ENCODE assay signal across 11 cellular contexts in the genomic region with DNA sequence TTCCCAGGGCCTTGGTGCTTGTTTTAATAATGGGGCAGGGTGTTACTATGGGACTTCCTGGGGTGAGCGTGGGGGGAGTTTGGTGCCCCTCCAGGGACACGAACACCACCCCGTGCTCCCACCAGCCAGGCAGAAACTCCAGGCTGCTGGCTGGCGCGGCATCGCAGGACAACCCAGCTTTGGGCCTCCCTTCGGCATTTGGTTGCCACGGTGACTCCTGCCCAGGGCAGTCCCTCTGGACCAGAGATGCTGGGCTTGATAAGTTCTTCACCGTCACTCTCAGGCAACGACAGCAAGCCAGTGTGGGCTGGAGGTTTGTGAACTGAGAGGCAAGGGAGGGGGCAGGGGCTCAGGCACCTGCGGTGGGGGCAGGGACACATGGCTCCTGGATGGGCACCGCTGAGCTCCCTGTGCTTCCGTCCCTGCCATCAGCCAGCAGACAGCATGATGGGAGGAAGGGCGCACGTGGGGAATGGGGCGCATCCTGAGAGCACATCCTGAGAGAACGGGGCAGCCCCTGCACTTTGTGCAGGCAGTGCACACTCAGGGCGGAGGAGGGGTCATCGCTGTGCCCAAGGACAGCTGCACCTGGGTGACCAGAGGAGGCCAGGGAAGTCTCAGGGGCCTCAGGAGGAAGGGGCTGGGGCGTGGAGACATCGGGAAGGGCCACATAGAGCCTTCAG.
DNase-seq lines count a peak whose midpoint lies in the region; ATAC-seq and TF ChIP-seq lines count a peak whose summit lies in the region.
"Had no signal": no experiment of that assay in that cellular context is flagged by ENCODE, and none has a peak within 500 bp of the region (broad histone marks: within the 10 kb centered on the region; RNA-seq: fewer than 3 reads in every experiment).

No MANE protein-coding gene starts in this region.

- peak; percentile 9 for ATAC-seq in Right ventricle myocardium inferior
- peak; percentile 0; the same call in 1 of the 3 replicates for ATAC-seq in RWPE2 (ENCODE audit: low read depth)
- no peak for ATAC-seq in GM19351 (IDR thresholded peaks at IDR 0.05; ENCODE audit: unreplicated experiment)

- H3K9me3 ChIP-seq in right atrium auricular region (no peaks in the 10 kb centered on the region), RWPE2 (ENCODE audit: severe bottlenecking) (no peaks in the 10 kb centered on the region)
- H3K9me3 ChIP-seq: uterus had no signal

- DNase-seq in Right ventricle myocardium inferior (ENCODE audit: missing footprints) (no peak), right atrium auricular region (ENCODE audit: low spot score) (no peak), RWPE2 (ENCODE audit: low spot score) (no peak), foreskin fibroblast (peak; percentile 40 to 70), NCI-H226 (no peak), middle frontal gyrus (ENCODE audit: extremely low spot score, low spot score) (no peak)
- DNase-seq: NCI-H2081 treated with DMSO at 0.1 percent for 48 hours had no signal

- TF ChIP-seq CTCF in right atrium auricular region (IDR thresholded peaks at IDR 0.05) = no peak
- TF ChIP-seq CTCF in RWPE2 (IDR thresholded peaks at IDR 0.05; ENCODE audit: poor library complexity, severe bottlenecking) = no peak
- no peak for TF ChIP-seq CTCF in foreskin fibroblast (IDR thresholded peaks at IDR 0.05; ENCODE audit: low read depth, low read length)

- H3K27ac ChIP-seq in right atrium auricular region (no peak overlapping the region), RWPE2 (ENCODE audit: poor library complexity, severe bottlenecking) (no peak overlapping the region), temporal lobe (ENCODE audit: low read depth, low read length) (peak overlapping the region; percentile 56)
- H3K27ac ChIP-seq: uterus had no signal

- intact Hi-C loops in Right ventricle myocardium inferior (cut with DNase I) = loop anchor here (1.0 kb wide), 1 partner anchor 272 kb away; no protein-coding TSS in a partner anchor

- H3K4me3 ChIP-seq in right atrium auricular region = no peak overlapping the region
- no peak overlapping the region for H3K4me3 ChIP-seq in RWPE2 (ENCODE audit: severe bottlenecking)
- H3K4me3 ChIP-seq in foreskin fibroblast (ENCODE audit: low read depth in 1 of 2, low read length in 2 of 2) = no peak overlapping the region
- H3K4me3 ChIP-seq: HAP-1, uterus had no signal

- no peaks in the 10 kb centered on the region for H3K36me3 ChIP-seq in right atrium auricular region
- H3K36me3 ChIP-seq in RWPE2 (ENCODE audit: low read depth) = no peaks in the 10 kb centered on the region
- H3K36me3 ChIP-seq: HAP-1, uterus had no signal

- no peaks in the 10 kb centered on the region for H3K27me3 ChIP-seq in right atrium auricular region
- no peaks in the 10 kb centered on the region for H3K27me3 ChIP-seq in RWPE2 (ENCODE audit: insufficient read depth, poor library complexity, severe bottlenecking)
- H3K27me3 ChIP-seq: uterus had no signal

- H3K4me1 ChIP-seq in right atrium auricular region (peaks cover 0 to 41% of the 10 kb centered on the region in 2 donors), RWPE2 (ENCODE audit: insufficient read depth, poor library complexity, severe bottlenecking) (peaks cover 4% of the 10 kb centered on the region)
- H3K4me1 ChIP-seq: HAP-1 had no signal

Comparison
In these comparisons a context has a peak if more than half of its experiments do, and no peak if none do; other contexts are left out.
1. DNase-seq: peak in foreskin fibroblast (2 of 2); none in Right ventricle myocardium inferior (single experiment), right atrium auricular region (single experiment), RWPE2 (single experiment), NCI-H226 (single experiment) and middle frontal gyrus (single experiment).